ENCODE assay signal across 17 cellular contexts in the genomic region with DNA sequence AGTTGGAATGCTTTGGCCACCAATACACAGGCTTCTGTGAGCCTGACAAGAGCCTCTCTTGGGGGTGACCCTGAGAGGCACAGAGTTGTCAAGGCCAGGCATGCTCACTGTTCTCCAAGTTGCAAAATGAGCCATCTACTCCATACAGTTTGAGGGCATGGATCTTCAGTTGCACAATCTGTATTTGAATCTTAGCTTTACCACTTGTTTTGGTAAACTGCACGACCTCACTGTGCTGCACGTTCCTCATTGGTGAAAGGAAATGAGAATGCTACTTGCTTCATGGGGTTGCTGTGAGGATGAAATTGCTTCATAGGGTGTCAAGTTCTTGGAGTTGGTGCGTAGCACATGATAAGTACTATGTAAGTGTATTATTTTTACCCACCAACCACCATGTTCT. TPM values are rescaled to one million over a fixed set of nuclear protein-coding genes. Genes with fewer than 3 reads are reported as not detected.
DNase-seq lines count a peak whose midpoint lies in the region; ATAC-seq and TF ChIP-seq lines count a peak whose summit lies in the region.
"Had no signal": no experiment of that assay in that cellular context is flagged by ENCODE, and none has a peak within 500 bp of the region (broad histone marks: within the 10 kb centered on the region; RNA-seq: fewer than 3 reads in every experiment).

No MANE protein-coding gene starts in this region.

- H3K9me3 ChIP-seq in esophagus squamous epithelium: no peaks in the 10 kb centered on the region

- DNase-seq in HL-60 (ENCODE audit: low read depth in 1 of 2, low spot score in 1 of 2): peak; percentile 88 to 94
- peak; percentile 80 for DNase-seq in SKM-1 (lab: John Stamatoyannopoulos, UW; ENCODE audit: unreplicated experiment)
- peak; percentile 92 for DNase-seq in fibroblast of gingiva (ENCODE audit: low read depth)
- peak; percentile 80 for DNase-seq in skeletal muscle cell (ENCODE audit: low read depth)
- no peak for DNase-seq in activated gamma-delta T cell (lab: John Stamatoyannopoulos, UW)
- DNase-seq in substantia nigra (lab: John Stamatoyannopoulos, UW): no peak
- DNase-seq in esophagus squamous epithelium (lab: John Stamatoyannopoulos, UW): no peak
- DNase-seq: activated CD4-positive, CD25-positive, alpha-beta regulatory T cell treated with anti-CD3 and anti-CD28 coated beads, Interleukin-2, amount 50 U/mL, for 72 hours; amniotic stem cell; Calu3; cerebellar nuclear complex; left ventricle myocardium superior; NCI-H1417 treated with DMSO at 0.1 percent for 48 hours had no signal

- 66 to 73% methylated on average over 3 of the region's 3 CpGs for WGBS in esophagus squamous epithelium, 2 donors

- no peak for ATAC-seq in HG03521 (IDR thresholded peaks at IDR 0.05; ENCODE audit: unreplicated experiment)
- ATAC-seq: left ventricle myocardium superior had no signal

- TF ChIP-seq CTCF in HL-60 (IDR thresholded peaks at IDR 0.05; ENCODE audit: insufficient read depth, low read length) (no peak), esophagus squamous epithelium (IDR thresholded peaks at IDR 0.05) (no peak)

- H3K4me3 ChIP-seq in HL-60 (replicated peaks; ENCODE audit: insufficient read depth, low read length): no peak overlapping the region
- no peak overlapping the region for H3K4me3 ChIP-seq in skeletal muscle cell (ENCODE audit: low read depth, low read length)
- H3K4me3 ChIP-seq in esophagus squamous epithelium: no peak overlapping the region
- H3K4me3 ChIP-seq: skin epidermis had no signal

- H3K27ac ChIP-seq in HL-60 (replicated peaks): peak overlapping the region; percentile 57
- H3K27ac ChIP-seq in substantia nigra (ENCODE audit: low read depth, low read length, poor library complexity, severe bottlenecking): no peak overlapping the region
- H3K27ac ChIP-seq in esophagus squamous epithelium: no peak overlapping the region
- H3K27ac ChIP-seq: KMS-11, skin epidermis had no signal

- no peaks in the 10 kb centered on the region for H3K36me3 ChIP-seq in esophagus squamous epithelium

- TF ChIP-seq POLR2A in esophagus squamous epithelium (IDR thresholded peaks at IDR 0.05): no peak

- H3K27me3 ChIP-seq in HL-60 (ENCODE audit: insufficient read depth, poor library complexity, severe bottlenecking): no peaks in the 10 kb centered on the region
- no peaks in the 10 kb centered on the region for H3K27me3 ChIP-seq in esophagus squamous epithelium

- intact Hi-C loops in esophagus squamous epithelium (cut with DNase I): no loop called here

- peaks cover 0 to 29% (median 8%) of the 10 kb centered on the region in 3 donors for H3K4me1 ChIP-seq in esophagus squamous epithelium

RNA-seq across cellular contexts. Expression of a gene that starts 12.0 kb away (rescaled TPM):
- 10 to 100 TPM in 1 of 4 donors, 1 to 10 TPM in 2, under 1 TPM in 1; 0.61 to 10.5 (median 5.2) TPM for total RNA-seq in esophagus squamous epithelium

RNA-seq across cellular contexts. Expression of a gene that starts 40.4 kb away (rescaled TPM):
- total RNA-seq in esophagus squamous epithelium: 1 to 10 TPM in 2 of 4 donors, under 1 TPM in 2; 0.18 to 2.3 (median 1.1) TPM
- total RNA-seq: osteocyte had no signal

Comparison
In these comparisons a context has a peak if more than half of its experiments do, and no peak if none do; other contexts are left out.
1. DNase-seq: peak in HL-60 (2 of 2), SKM-1 (single experiment), fibroblast of gingiva (single experiment) and skeletal muscle cell (single experiment); none in activated gamma-delta T cell (single experiment), substantia nigra (0 of 49) and esophagus squamous epithelium (single experiment).